ENCODE assay signal across 1 cellular context in the genomic region with DNA sequence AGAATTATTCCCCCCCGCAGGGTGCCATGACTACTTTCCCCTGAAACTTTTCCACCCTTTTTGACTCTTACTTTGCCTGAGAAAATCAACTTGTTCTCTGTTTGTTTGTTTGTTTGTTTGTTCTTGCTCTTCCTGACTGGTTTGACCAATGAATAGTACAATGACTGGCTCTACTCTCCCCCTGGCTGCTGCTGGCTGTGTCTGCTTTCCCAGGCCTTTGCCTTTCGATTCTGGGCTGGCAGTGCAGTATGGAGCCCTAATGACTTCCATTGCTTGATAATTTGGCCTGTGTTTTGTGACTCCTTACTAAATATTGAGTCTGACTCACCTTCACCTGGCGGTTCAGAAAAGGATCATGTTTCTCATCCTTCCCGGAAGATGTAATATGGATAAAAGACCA.
TF ChIP-seq lines count a peak whose summit lies in the region.

No MANE protein-coding gene starts in this region.

TF ChIP-seq in GM23338, 12 proteins besides CTCF, POLR2A, EP300 and RAD21 (continued from another document):
- TF ChIP-seq ETS1 (IDR thresholded peaks at IDR 0.05) (no peak), POLR2AphosphoS5 (IDR thresholded peaks at IDR 0.05; ENCODE audit: low read depth) (no peak)
- TF ChIP-seq, protein P1, sequence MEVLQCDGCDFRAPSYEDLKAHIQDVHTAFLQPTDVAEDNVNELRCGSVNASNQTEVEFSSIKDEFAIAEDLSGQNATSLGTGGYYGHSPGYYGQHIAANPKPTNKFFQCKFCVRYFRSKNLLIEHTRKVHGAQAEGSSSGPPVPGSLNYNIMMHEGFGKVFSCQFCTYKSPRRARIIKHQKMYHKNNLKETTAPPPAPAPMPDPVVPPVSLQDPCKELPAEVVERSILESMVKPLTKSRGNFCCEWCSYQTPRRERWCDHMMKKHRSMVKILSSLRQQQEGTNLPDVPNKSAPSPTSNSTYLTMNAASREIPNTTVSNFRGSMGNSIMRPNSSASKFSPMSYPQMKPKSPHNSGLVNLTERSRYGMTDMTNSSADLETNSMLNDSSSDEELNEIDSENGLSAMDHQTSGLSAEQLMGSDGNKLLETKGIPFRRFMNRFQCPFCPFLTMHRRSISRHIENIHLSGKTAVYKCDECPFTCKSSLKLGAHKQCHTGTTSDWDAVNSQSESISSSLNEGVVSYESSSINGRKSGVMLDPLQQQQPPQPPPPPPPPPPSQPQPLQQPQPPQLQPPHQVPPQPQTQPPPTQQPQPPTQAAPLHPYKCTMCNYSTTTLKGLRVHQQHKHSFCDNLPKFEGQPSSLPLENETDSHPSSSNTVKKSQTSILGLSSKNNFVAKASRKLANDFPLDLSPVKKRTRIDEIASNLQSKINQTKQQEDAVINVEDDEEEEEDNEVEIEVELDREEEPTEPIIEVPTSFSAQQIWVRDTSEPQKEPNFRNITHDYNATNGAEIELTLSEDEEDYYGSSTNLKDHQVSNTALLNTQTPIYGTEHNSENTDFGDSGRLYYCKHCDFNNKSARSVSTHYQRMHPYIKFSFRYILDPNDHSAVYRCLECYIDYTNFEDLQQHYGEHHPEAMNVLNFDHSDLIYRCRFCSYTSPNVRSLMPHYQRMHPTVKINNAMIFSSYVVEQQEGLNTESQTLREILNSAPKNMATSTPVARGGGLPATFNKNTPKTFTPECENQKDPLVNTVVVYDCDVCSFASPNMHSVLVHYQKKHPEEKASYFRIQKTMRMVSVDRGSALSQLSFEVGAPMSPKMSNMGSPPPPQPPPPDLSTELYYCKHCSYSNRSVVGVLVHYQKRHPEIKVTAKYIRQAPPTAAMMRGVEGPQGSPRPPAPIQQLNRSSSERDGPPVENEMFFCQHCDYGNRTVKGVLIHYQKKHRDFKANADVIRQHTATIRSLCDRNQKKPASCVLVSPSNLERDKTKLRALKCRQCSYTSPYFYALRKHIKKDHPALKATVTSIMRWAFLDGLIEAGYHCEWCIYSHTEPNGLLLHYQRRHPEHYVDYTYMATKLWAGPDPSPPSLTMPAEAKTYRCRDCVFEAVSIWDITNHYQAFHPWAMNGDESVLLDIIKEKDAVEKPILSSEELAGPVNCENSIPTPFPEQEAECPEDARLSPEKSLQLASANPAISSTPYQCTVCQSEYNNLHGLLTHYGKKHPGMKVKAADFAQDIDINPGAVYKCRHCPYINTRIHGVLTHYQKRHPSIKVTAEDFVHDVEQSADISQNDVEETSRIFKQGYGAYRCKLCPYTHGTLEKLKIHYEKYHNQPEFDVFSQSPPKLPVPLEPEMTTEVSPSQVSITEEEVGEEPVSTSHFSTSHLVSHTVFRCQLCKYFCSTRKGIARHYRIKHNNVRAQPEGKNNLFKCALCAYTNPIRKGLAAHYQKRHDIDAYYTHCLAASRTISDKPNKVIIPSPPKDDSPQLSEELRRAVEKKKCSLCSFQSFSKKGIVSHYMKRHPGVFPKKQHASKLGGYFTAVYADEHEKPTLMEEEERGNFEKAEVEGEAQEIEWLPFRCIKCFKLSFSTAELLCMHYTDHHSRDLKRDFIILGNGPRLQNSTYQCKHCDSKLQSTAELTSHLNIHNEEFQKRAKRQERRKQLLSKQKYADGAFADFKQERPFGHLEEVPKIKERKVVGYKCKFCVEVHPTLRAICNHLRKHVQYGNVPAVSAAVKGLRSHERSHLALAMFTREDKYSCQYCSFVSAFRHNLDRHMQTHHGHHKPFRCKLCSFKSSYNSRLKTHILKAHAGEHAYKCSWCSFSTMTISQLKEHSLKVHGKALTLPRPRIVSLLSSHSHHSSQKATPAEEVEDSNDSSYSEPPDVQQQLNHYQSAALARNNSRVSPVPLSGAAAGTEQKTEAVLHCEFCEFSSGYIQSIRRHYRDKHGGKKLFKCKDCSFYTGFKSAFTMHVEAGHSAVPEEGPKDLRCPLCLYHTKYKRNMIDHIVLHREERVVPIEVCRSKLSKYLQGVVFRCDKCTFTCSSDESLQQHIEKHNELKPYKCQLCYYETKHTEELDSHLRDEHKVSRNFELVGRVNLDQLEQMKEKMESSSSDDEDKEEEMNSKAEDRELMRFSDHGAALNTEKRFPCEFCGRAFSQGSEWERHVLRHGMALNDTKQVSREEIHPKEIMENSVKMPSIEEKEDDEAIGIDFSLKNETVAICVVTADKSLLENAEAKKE (CRISPR knock-in tag; IDR thresholded peaks at IDR 0.05): no peak
